8 cellular contexts compared by ENCODE assay signal in genomic region chr5:52799358-52799982, GRCh38. TPM values are rescaled to one million over a fixed set of nuclear protein-coding genes. Genes with fewer than 3 reads are reported as not detected.
A peak's percentile ranks its signal among the peaks of the same experiment; 100 is the strongest.
DNase-seq lines count a peak whose midpoint lies in the region; ATAC-seq and TF ChIP-seq lines count a peak whose summit lies in the region.

No MANE protein-coding gene starts in this region.

- H3K4me3 Mint-ChIP-seq in effector memory CD8-positive, alpha-beta T cell: peak overlapping the region; percentile 94 to 97

- H3K4me1 ChIP-seq in RWPE2 (ENCODE audit: insufficient read depth, poor library complexity, severe bottlenecking) (peaks cover 24% of the 10 kb centered on the region), mesodermal cell (ENCODE audit: control insufficient read depth, insufficient read depth, low read length, poor library complexity, severe bottlenecking) (peaks cover 24% of the 10 kb centered on the region), uterus (peaks cover 0 to 23% of the 10 kb centered on the region in 2 donors)

- TF ChIP-seq CTCF in RWPE2 (IDR thresholded peaks at IDR 0.05; ENCODE audit: poor library complexity, severe bottlenecking) (no peak), uterus (IDR thresholded peaks at IDR 0.05) (no peak)

- H3K27ac ChIP-seq in RWPE2 (ENCODE audit: poor library complexity, severe bottlenecking) (peak overlapping the region; percentile 95), mesodermal cell (ENCODE audit: low read depth, low read length, severe bottlenecking) (peak overlapping the region; percentile 99), uterus (peak overlapping the region; percentile 91 to 96)

- H3K4me3 ChIP-seq in RWPE2 (ENCODE audit: severe bottlenecking) (peak overlapping the region; percentile 54), mesodermal cell (ENCODE audit: extremely low read depth, insufficient read depth, low read length, poor library complexity, severe bottlenecking) (peak overlapping the region; percentile 58), uterus (peak overlapping the region; percentile 54 to 63)

- TF ChIP-seq POLR2A in uterus (IDR thresholded peaks at IDR 0.05): no peak

- ATAC-seq in GM18520 (IDR thresholded peaks at IDR 0.05; ENCODE audit: unreplicated experiment) (peak; percentile 14), HG03039 (IDR thresholded peaks at IDR 0.05; ENCODE audit: unreplicated experiment) (peak; percentile 22), RWPE2 (ENCODE audit: low read depth) (peak; percentile 36)
- peak; percentile 26 for ATAC-seq in effector memory CD8-positive, alpha-beta T cell (replicated peaks)

- H3K9me3 ChIP-seq in RWPE2 (ENCODE audit: severe bottlenecking) (no peaks in the 10 kb centered on the region), mesodermal cell (ENCODE audit: control insufficient read depth, low read length) (no peaks in the 10 kb centered on the region), uterus (no peaks in the 10 kb centered on the region)

- peaks cover 33 to 38% of the 10 kb centered on the region in 2 donors for H3K4me1 Mint-ChIP-seq in effector memory CD8-positive, alpha-beta T cell (ENCODE audit: low read depth in 2 of 2)

- peaks cover 26% of the 10 kb centered on the region for H3K36me3 Mint-ChIP-seq in effector memory CD8-positive, alpha-beta T cell (ENCODE audit: insufficient read depth)

- peaks cover 41% of the 10 kb centered on the region for H3K36me3 ChIP-seq in RWPE2 (ENCODE audit: low read depth)
- peaks cover 18% of the 10 kb centered on the region for H3K36me3 ChIP-seq in mesodermal cell (ENCODE audit: control insufficient read depth, insufficient read depth, low read length)
- no peaks in the 10 kb centered on the region for H3K36me3 ChIP-seq in uterus

- intact Hi-C loops in uterus (cut with DNase I; ENCODE audit: low total_unique reads): no loop called here

- H3K27me3 ChIP-seq in RWPE2 (ENCODE audit: insufficient read depth, poor library complexity, severe bottlenecking): no peaks in the 10 kb centered on the region
- no peaks in the 10 kb centered on the region for H3K27me3 ChIP-seq in uterus

- DNase-seq in AG20443 (ENCODE audit: low spot score) (peak; percentile 74), RWPE2 (ENCODE audit: low spot score) (no peak), uterus (peak; percentile 59 to 63), NCI-H2196 treated with DMSO at 0.1 percent for 48 hours (lab: John Stamatoyannopoulos, UW; ENCODE audit: unreplicated experiment) (no peak)
- DNase-seq in effector memory CD8-positive, alpha-beta T cell: no peak

- 0% methylated on average over 6 to 15 of the region's 19 CpGs for WGBS in mesodermal cell (ENCODE audit: insufficient coverage in 2 of 2), 2 experiments

- no peaks in the 10 kb centered on the region for H3K9me3 Mint-ChIP-seq in effector memory CD8-positive, alpha-beta T cell

- H3K27me3 Mint-ChIP-seq in effector memory CD8-positive, alpha-beta T cell: no peaks in the 10 kb centered on the region

- peak overlapping the region; percentile 95 to 96 for H3K27ac Mint-ChIP-seq in effector memory CD8-positive, alpha-beta T cell

RNA-seq across cellular contexts. Expression of gene ITGA1, which starts 11.8 kb away (rescaled TPM):
- polyA plus RNA-seq in mesodermal cell (2013, experiment 1 of 2): 146 TPM
- polyA plus RNA-seq in mesodermal cell (2013, experiment 2 of 2): 144 TPM
- 10 to 100 TPM; 41.8 to 94.0 (median 69.6) TPM for total RNA-seq in uterus

RNA-seq across cellular contexts. Expression of gene PELO, which starts 11.8 kb away (rescaled TPM):
- 39.8 TPM for polyA plus RNA-seq in mesodermal cell (2013, experiment 1 of 2)
- polyA plus RNA-seq in mesodermal cell (2013, experiment 2 of 2): 29.9 TPM
- total RNA-seq in uterus: 10 to 100 TPM; 16.5 to 35.8 (median 24.6) TPM

Comparison
In these comparisons a context has a peak if more than half of its experiments do, and no peak if none do; other contexts are left out.
1. DNase-seq: peak in AG20443 (single experiment) and uterus (2 of 2); none in RWPE2 (single experiment), effector memory CD8-positive, alpha-beta T cell (0 of 3) and NCI-H2196 treated with DMSO at 0.1 percent for 48 hours (single experiment).
2. Peak in every context shown above with its lines, with median percentiles within 50 percentile points of each other: ATAC-seq, H3K27ac ChIP-seq and H3K4me3 ChIP-seq.